24 cellular contexts compared by ENCODE assay signal in the genomic region with DNA sequence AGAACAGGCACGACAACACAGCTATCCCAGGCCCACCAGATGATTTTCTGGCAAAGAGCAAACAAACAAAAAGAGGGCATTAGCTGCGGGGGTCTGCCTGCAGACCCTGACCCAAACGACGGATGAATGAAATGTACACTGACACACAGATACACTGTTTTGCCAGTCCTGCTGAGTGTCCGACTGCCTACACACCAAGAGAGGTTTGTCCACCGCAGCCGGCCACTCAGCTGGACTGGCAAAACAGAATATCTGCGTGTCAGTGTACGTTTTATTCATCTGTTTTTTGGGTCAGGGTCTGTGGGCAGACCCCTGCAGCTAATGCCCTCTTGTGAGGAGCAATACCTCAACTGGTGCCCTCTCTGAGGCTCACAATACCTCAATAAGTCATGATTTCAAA.
"Had no signal": no experiment of that assay in that cellular context is flagged by ENCODE, and none has a peak within 500 bp of the region (broad histone marks: within the 10 kb centered on the region; RNA-seq: fewer than 3 reads in every experiment).

No MANE protein-coding gene starts in this region.

- H3K36me3 Mint-ChIP-seq: naive thymus-derived CD4-positive, alpha-beta T cell; natural killer cell; neural progenitor cell; stimulated activated effector memory CD8-positive, alpha-beta T cell treated with anti-CD3 and anti-CD28 coated beads, Interleukin-12 subunit alpha, Interleukin-12 subunit beta, amount 100 ng/mL, for 72 hours; stimulated activated naive B cell treated with anti-CD40 and anti-IgM and Interleukin-4, amounts not matched to agents 10 μg/mL and 1 μg/mL and 100 μg/mL, for 72 hours had no signal

- H3K9me3 Mint-ChIP-seq: natural killer cell; stimulated activated effector memory CD8-positive, alpha-beta T cell treated with anti-CD3 and anti-CD28 coated beads, Interleukin-12 subunit alpha, Interleukin-12 subunit beta, amount 100 ng/mL, for 72 hours; stimulated activated naive B cell treated with anti-CD40 and anti-IgM and Interleukin-4, amounts not matched to agents 10 μg/mL and 1 μg/mL and 100 μg/mL, for 72 hours; stimulated activated naive CD8-positive, alpha-beta T cell treated with anti-CD3 and anti-CD28 coated beads, Interleukin-15, Interleukin-2, amounts not matched to agents 100 ng/mL and 50 ng/mL, for 24 hours had no signal

- H3K4me1 Mint-ChIP-seq: natural killer cell; nephron; stimulated activated effector memory CD8-positive, alpha-beta T cell treated with anti-CD3 and anti-CD28 coated beads, Interleukin-12 subunit alpha, Interleukin-12 subunit beta, amount 100 ng/mL, for 72 hours; stimulated activated naive B cell treated with anti-CD40 and anti-IgM and Interleukin-4, amounts not matched to agents 10 μg/mL and 1 μg/mL and 100 μg/mL, for 72 hours had no signal

- DNase-seq: naive thymus-derived CD4-positive, alpha-beta T cell; natural killer cell; ovary; psoas muscle; right cardiac atrium; right lobe of liver; sigmoid colon; small intestine; stimulated activated CD4-positive, alpha-beta T cell treated with anti-CD3 and anti-CD28 coated beads, Interleukin-15, amount 100 ng/mL, for 24 hours; stimulated activated CD4-positive, alpha-beta T cell treated with anti-CD3 and anti-CD28 coated beads, Interleukin-2, amount 100 ng/mL, for 24 hours; stimulated activated CD4-positive, alpha-beta T cell treated with anti-CD3 and anti-CD28 coated beads, Interleukin-2, amount 100 ng/mL, for 48 hours; stimulated activated CD4-positive, alpha-beta T cell treated with anti-CD3 and anti-CD28 coated beads, Interleukin-4, amount 100 ng/mL, for 24 hours; stimulated activated naive B cell treated with anti-CD40 and anti-IgM and Interleukin-4, amounts not matched to agents 10 μg/mL and 1 μg/mL and 100 μg/mL, for 72 hours; stimulated activated naive CD4-positive, alpha-beta T cell treated with Interleukin-2 at 50 U/mL for 16 hours; stomach; thyroid gland; trophoblast cell; upper lobe of right lung; uterus had no signal

- H3K4me3 Mint-ChIP-seq: natural killer cell; nephron; neural progenitor cell; stimulated activated effector memory CD8-positive, alpha-beta T cell treated with anti-CD3 and anti-CD28 coated beads, Interleukin-12 subunit alpha, Interleukin-12 subunit beta, amount 100 ng/mL, for 72 hours; stimulated activated naive B cell treated with anti-CD40 and anti-IgM and Interleukin-4, amounts not matched to agents 10 μg/mL and 1 μg/mL and 100 μg/mL, for 72 hours; stimulated activated naive CD8-positive, alpha-beta T cell treated with anti-CD3 and anti-CD28 coated beads, Interleukin-15, Interleukin-2, amounts not matched to agents 100 ng/mL and 50 ng/mL, for 24 hours had no signal

- H3K27ac Mint-ChIP-seq: natural killer cell; nephron; neural progenitor cell; progenitor cell of endocrine pancreas; stimulated activated effector memory CD8-positive, alpha-beta T cell treated with anti-CD3 and anti-CD28 coated beads, Interleukin-12 subunit alpha, Interleukin-12 subunit beta, amount 100 ng/mL, for 72 hours; stimulated activated naive B cell treated with anti-CD40 and anti-IgM and Interleukin-4, amounts not matched to agents 10 μg/mL and 1 μg/mL and 100 μg/mL, for 72 hours; stimulated activated naive CD8-positive, alpha-beta T cell treated with anti-CD3 and anti-CD28 coated beads, Interleukin-15, Interleukin-2, amounts not matched to agents 100 ng/mL and 50 ng/mL, for 24 hours had no signal
